ENCODE assay signal across 26 cellular contexts in genomic region chr2:30191831-30192271, GRCh38.
"Had no signal": no experiment of that assay in that cellular context is flagged by ENCODE, and none has a peak within 500 bp of the region (broad histone marks: within the 10 kb centered on the region; RNA-seq: fewer than 3 reads in every experiment).

No MANE protein-coding gene starts in this region.

- ATAC-seq: activated CD8-positive, alpha-beta T cell treated with anti-CD3 and anti-CD28 coated beads for 36 hours; activated naive CD4-positive, alpha-beta T cell treated with anti-CD3 and anti-CD28 coated beads, Interleukin-2, amount 50 U/mL, for 72 hours; activated T-helper 17 cell treated with anti-CD3 and anti-CD28 coated beads, Interleukin-2, amount 50 U/mL, for 72 hours; esophagus mucosa; left lung; natural killer cell; stimulated activated naive CD8-positive, alpha-beta T cell treated with anti-CD3 and anti-CD28 coated beads, Interleukin-15, Interleukin-2, amounts not matched to agents 100 U/mL and 50 U/mL, for 24 hours had no signal

- H3K4me3 Mint-ChIP-seq: activated CD4-positive, alpha-beta T cell treated with anti-CD3 and anti-CD28 coated beads, Interleukin-2, amount 10 ng/mL, durations not matched to agents 7 days and 5 days; activated CD8-positive, alpha-beta T cell treated with anti-CD3 and anti-CD28 coated beads for 36 hours; activated T-helper 17 cell treated with anti-CD3 and anti-CD28 coated beads, Interleukin-2, amount 50 U/mL, for 72 hours; brain; dendritic cell treated with granulocyte-macrophage colony-stimulating factor and Interleukin-4, amounts not matched to agents 40 ng/mL and 50 ng/mL, for 4 days; mesothelial cell of epicardium; natural killer cell had no signal

- H3K27me3 ChIP-seq: hepatocyte, left lung, ovary, thyroid gland had no signal

- DNase-seq: activated CD4-positive, alpha-beta T cell treated with anti-CD3 and anti-CD28 coated beads, Interleukin-2, amount 10 ng/mL, durations not matched to agents 7 days and 5 days; activated CD4-positive, CD25-positive, alpha-beta regulatory T cell treated with anti-CD3 and anti-CD28 coated beads, Interleukin-2, amount 50 U/mL, for 72 hours; activated CD8-positive, alpha-beta T cell treated with anti-CD3 and anti-CD28 coated beads for 36 hours; activated T-cell treated with anti-CD3 and anti-CD28 coated beads, Interleukin-2, amount 50 U/mL, for 1 hour; aorta; caudate nucleus; effector CD8-positive, alpha-beta T cell; foreskin melanocyte; kidney glomerular epithelial cell; left lung; natural killer cell; ovary; stimulated activated CD4-positive, alpha-beta T cell treated with anti-CD3 and anti-CD28 coated beads, Interleukin-4, amount 100 ng/mL, for 24 hours; stimulated activated naive CD8-positive, alpha-beta T cell treated with anti-CD3 and anti-CD28 coated beads, Interleukin-15, Interleukin-2, amounts not matched to agents 100 U/mL and 50 U/mL, for 24 hours; substantia nigra; T-helper 1 cell had no signal

- H3K36me3 Mint-ChIP-seq: activated naive CD4-positive, alpha-beta T cell treated with anti-CD3 and anti-CD28 coated beads, Interleukin-2, amount 50 U/mL, for 72 hours; brain; mesothelial cell of epicardium; natural killer cell had no signal

- H3K9me3 Mint-ChIP-seq: activated CD4-positive, alpha-beta T cell treated with anti-CD3 and anti-CD28 coated beads, Interleukin-2, amount 10 ng/mL, durations not matched to agents 7 days and 5 days; activated naive CD4-positive, alpha-beta T cell treated with anti-CD3 and anti-CD28 coated beads, Interleukin-2, amount 50 U/mL, for 72 hours; activated T-helper 17 cell treated with anti-CD3 and anti-CD28 coated beads, Interleukin-2, amount 50 U/mL, for 72 hours; natural killer cell had no signal

- H3K4me1 Mint-ChIP-seq: activated T-helper 17 cell treated with anti-CD3 and anti-CD28 coated beads, Interleukin-2, amount 50 U/mL, for 72 hours; natural killer cell had no signal

- H3K27me3 Mint-ChIP-seq: activated CD8-positive, alpha-beta T cell treated with anti-CD3 and anti-CD28 coated beads for 36 hours; activated T-helper 17 cell treated with anti-CD3 and anti-CD28 coated beads, Interleukin-2, amount 50 U/mL, for 72 hours had no signal

- H3K4me3 ChIP-seq: hepatocyte, left lung, lung, ovary, prostate gland, thyroid gland had no signal

- H3K27ac ChIP-seq: hepatocyte, left lung, ovary, prostate gland, thyroid gland had no signal

- H3K27ac Mint-ChIP-seq: activated CD4-positive, alpha-beta T cell treated with anti-CD3 and anti-CD28 coated beads, Interleukin-2, amount 10 ng/mL, durations not matched to agents 7 days and 5 days; activated CD8-positive, alpha-beta T cell treated with anti-CD3 and anti-CD28 coated beads for 36 hours; activated naive CD4-positive, alpha-beta T cell treated with anti-CD3 and anti-CD28 coated beads, Interleukin-2, amount 50 U/mL, for 72 hours; dendritic cell treated with granulocyte-macrophage colony-stimulating factor and Interleukin-4, amounts not matched to agents 40 ng/mL and 50 ng/mL, for 4 days; mesothelial cell of epicardium; natural killer cell had no signal
